30 cellular contexts compared by ENCODE assay signal in the genomic region with DNA sequence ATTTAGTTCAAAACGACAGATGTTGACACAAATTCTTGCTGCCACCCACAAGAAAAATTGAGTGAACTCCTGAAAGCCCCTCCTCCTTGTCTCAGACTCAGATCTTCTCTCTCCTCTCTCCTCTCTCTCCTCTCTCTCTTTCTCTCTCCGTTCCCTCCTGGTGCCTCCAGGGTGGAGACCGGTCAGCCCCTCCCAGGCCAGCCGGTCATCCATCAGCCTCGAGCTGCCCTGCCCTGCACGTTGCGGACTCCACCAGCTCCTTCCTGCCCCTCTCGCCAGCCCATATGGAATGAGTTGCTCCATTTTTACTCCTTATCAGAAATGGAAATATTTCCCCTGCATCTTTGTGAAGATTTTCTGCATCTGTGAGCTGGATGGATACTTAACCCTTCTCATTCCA.
"Had no signal": no experiment of that assay in that cellular context is flagged by ENCODE, and none has a peak within 500 bp of the region (broad histone marks: within the 10 kb centered on the region; RNA-seq: fewer than 3 reads in every experiment).

No MANE protein-coding gene starts in this region.

- FAIRE-seq: TTC549 had no signal

- H3K4me2 ChIP-seq: KMS-11 had no signal

- H3K4me3 ChIP-seq: cardiac muscle cell, SK-N-MC had no signal

- H3K27ac ChIP-seq: brain microvascular endothelial cell, cardiac muscle cell, KMS-11, SK-N-MC had no signal

- ATAC-seq: activated T-helper 17 cell treated with anti-CD3 and anti-CD28 coated beads, Interleukin-2, amount 50 U/mL, for 72 hours; Panc1; Right ventricle myocardium inferior; T-cell had no signal

- H3K36me3 ChIP-seq: brain microvascular endothelial cell, cardiac muscle cell had no signal

- H3K9ac ChIP-seq: KMS-11 had no signal

- DNase-seq: activated CD4-positive, alpha-beta memory T cell treated with anti-CD3 and anti-CD28 coated beads for 36 hours; activated CD4-positive, alpha-beta T cell treated with anti-CD3 and anti-CD28 coated beads, Interleukin-2, amount 10 ng/mL, durations not matched to agents 7 days and 5 days; activated CD4-positive, CD25-positive, alpha-beta regulatory T cell; activated CD8-positive, alpha-beta memory T cell treated with anti-CD3 and anti-CD28 coated beads for 24 hours; activated gamma-delta T cell; activated naive CD4-positive, alpha-beta T cell treated with anti-CD3 and anti-CD28 coated beads for 36 hours; activated T-cell treated with anti-CD3 and anti-CD28 coated beads for 4 hours; activated T-cell treated with anti-CD3 and anti-CD28 coated beads, Interleukin-2, amount 50 U/mL, for 48 hours; brain microvascular endothelial cell; NCI-H1092; NCI-H1436; NCI-H1694 treated with DMSO at 0.1 percent for 48 hours; NCI-H2029 treated with DMSO at 0.1 percent for 48 hours; NCI-H345; NCI-H510A; NCI-H526 treated with DMSO at 0.1 percent for 48 hours; NCI-H82; NK-92 treated with Interleukin-12 subunit alpha and Interleukin-12 subunit beta, amount 100 ng/mL, for 24 hours; OCI-M1; RPMI8226; T-cell; T-helper 2 cell; T1000 had no signal

- H3K27me3 ChIP-seq: brain microvascular endothelial cell, cardiac muscle cell had no signal
